ENCODE assay signal across 1 cellular context in the genomic region with DNA sequence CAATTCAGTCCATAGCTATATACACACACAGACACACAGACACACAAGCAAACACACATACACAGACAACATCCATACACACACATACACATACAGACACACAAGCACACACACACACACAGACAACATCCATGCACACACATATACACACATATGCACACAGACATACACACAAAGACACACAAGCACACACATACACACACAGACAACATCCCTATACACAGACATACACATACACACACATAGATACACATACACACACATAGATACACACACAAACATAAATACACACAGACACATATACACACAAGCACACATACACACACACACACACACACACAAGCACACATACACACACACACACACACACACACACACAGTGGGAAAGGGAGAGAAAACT.
TF ChIP-seq lines count a peak whose summit lies in the region.

No MANE protein-coding gene starts in this region.

TF ChIP-seq in IMR-90, 13 proteins besides CTCF, POLR2A, EP300 and RAD21 (continued from another document):
- TF ChIP-seq, protein P1, sequence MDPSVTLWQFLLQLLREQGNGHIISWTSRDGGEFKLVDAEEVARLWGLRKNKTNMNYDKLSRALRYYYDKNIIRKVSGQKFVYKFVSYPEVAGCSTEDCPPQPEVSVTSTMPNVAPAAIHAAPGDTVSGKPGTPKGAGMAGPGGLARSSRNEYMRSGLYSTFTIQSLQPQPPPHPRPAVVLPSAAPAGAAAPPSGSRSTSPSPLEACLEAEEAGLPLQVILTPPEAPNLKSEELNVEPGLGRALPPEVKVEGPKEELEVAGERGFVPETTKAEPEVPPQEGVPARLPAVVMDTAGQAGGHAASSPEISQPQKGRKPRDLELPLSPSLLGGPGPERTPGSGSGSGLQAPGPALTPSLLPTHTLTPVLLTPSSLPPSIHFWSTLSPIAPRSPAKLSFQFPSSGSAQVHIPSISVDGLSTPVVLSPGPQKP (IDR thresholded peaks at IDR 0.05; ENCODE audit: borderline replicate concordance, low read depth, low read length), result no peak
- TF ChIP-seq USF2 (IDR thresholded peaks at IDR 0.05; ENCODE audit: low read depth, low read length), result no peak
TF ChIP-seq in IMR-90: peak in this region for 0.
